ENCODE assay signal across 23 cellular contexts in genomic region chr19:57546513-57546912, GRCh38.
"Had no signal": no experiment of that assay in that cellular context is flagged by ENCODE, and none has a peak within 500 bp of the region (broad histone marks: within the 10 kb centered on the region; RNA-seq: fewer than 3 reads in every experiment).

No MANE protein-coding gene starts in this region.

- H3K27ac ChIP-seq: breast epithelium, Peyer's patch, RWPE1, SJSA1 had no signal

- H3K4me3 Mint-ChIP-seq: activated CD8-positive, alpha-beta T cell treated with anti-CD3 and anti-CD28 coated beads, Interleukin-2, amount 10 ng/mL, durations not matched to agents 7 days and 5 days; activated naive CD8-positive, alpha-beta T cell treated with anti-CD3 and anti-CD28 coated beads, Interleukin-2, amount 10 ng/mL, durations not matched to agents 7 days and 5 days; T-helper 1 cell treated with Interleukin-12 subunit alpha and Interleukin-12 subunit beta and Interleukin-4 antibody, amounts not matched to agents 30 μg/mL and 1 μg/mL, for 36 hours had no signal

- DNase-seq: activated CD4-positive, alpha-beta T cell treated with anti-CD3 and anti-CD28 coated beads for 4 hours; activated CD4-positive, alpha-beta T cell treated with anti-CD3 and anti-CD28 coated beads, Interleukin-2, amount 50 U/mL, for 4 hours; activated CD8-positive, alpha-beta memory T cell treated with anti-CD3 and anti-CD28 coated beads, Interleukin-2, amount 50 U/mL, for 48 hours; activated CD8-positive, alpha-beta T cell treated with anti-CD3 and anti-CD28 coated beads, Interleukin-2, amount 10 ng/mL, durations not matched to agents 7 days and 5 days; activated naive CD4-positive, alpha-beta T cell treated with anti-CD3 and anti-CD28 coated beads, Interleukin-2, amount 50 U/mL, for 16 hours; activated naive CD8-positive, alpha-beta T cell treated with anti-CD3 and anti-CD28 coated beads, Interleukin-2, amount 10 ng/mL, durations not matched to agents 7 days and 5 days; activated T-cell treated with anti-CD3 and anti-CD28 coated beads, Interleukin-2, amount 50 U/mL, for 1 hour; aorta; central memory CD4-positive, alpha-beta T cell; MM.1S; NCI-H1105; NCI-H1436; NCI-H187; NCI-H2081; NCI-H510A treated with DMSO at 0.1 percent for 48 hours; NCI-H69; Peyer's patch; Right ventricle myocardium superior had no signal

- H3K27me3 Mint-ChIP-seq: activated naive CD8-positive, alpha-beta T cell treated with anti-CD3 and anti-CD28 coated beads, Interleukin-2, amount 10 ng/mL, durations not matched to agents 7 days and 5 days had no signal

- H3K27me3 ChIP-seq: breast epithelium, Peyer's patch, SJSA1 had no signal

- ATAC-seq: activated CD4-positive, CD25-positive, alpha-beta regulatory T cell treated with anti-CD3 and anti-CD28 coated beads, Interleukin-2, amount 50 U/mL, for 24 hours; activated CD8-positive, alpha-beta T cell treated with anti-CD3 and anti-CD28 coated beads, Interleukin-2, amount 10 ng/mL, durations not matched to agents 7 days and 5 days had no signal

- H3K4me1 ChIP-seq: breast epithelium, Peyer's patch, SJSA1 had no signal

- H3K4me1 Mint-ChIP-seq: activated naive CD8-positive, alpha-beta T cell treated with anti-CD3 and anti-CD28 coated beads, Interleukin-2, amount 10 ng/mL, durations not matched to agents 7 days and 5 days had no signal

- H3K27ac Mint-ChIP-seq: activated CD8-positive, alpha-beta T cell treated with anti-CD3 and anti-CD28 coated beads, Interleukin-2, amount 10 ng/mL, durations not matched to agents 7 days and 5 days; activated naive CD8-positive, alpha-beta T cell treated with anti-CD3 and anti-CD28 coated beads, Interleukin-2, amount 10 ng/mL, durations not matched to agents 7 days and 5 days; T-helper 1 cell treated with Interleukin-12 subunit alpha and Interleukin-12 subunit beta and Interleukin-4 antibody, amounts not matched to agents 30 μg/mL and 1 μg/mL, for 36 hours had no signal

- H3K4me3 ChIP-seq: Peyer's patch, SJSA1 had no signal
